In the genomic region with DNA sequence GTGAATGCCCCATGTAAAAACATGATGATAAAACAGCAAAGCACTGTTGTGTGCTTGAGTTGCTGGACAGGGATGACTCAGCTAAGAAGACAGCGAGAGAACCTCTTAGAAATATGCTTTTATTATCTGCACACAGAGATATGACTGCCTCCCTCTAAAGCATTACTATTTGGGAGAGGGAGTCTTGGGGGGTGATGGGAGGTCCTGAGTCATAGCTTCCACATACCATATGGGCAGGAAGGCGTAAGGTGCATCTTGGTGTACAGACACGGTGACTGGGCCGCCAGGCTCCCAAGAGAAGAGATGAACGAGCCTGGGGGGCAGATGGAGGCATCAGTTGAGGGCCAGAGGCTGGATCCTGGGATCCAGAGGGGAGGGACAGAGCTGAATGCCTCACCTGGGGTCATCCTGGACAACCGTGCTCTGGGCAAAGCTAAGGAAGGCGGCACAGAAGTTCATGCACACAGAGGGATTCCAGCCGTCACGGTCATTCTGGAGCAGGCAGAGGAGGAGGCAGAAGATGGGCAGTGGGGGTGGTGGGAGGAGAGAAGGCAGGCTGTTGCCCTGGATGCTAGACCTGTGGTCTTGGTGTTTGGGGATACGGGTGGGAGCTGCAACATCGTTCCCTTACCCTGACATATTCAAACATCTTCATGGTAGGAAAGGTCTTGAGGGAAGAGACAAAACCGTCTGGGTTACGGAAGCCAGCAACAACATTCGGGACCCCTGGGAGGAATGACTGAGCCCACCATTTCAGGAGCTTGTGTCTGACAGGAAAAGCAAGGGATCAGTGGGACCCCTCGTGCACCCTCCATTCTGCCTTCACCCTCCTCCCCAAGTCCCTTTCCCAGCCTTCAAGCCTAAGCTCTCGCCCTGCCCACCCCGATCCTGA, we compare ENCODE assay signal across 8 cellular contexts. TPM values are rescaled to one million over a fixed set of nuclear protein-coding genes. Genes with fewer than 3 reads are reported as not detected.
DNase-seq lines count a peak whose midpoint lies in the region; ATAC-seq and TF ChIP-seq lines count a peak whose summit lies in the region.

No MANE protein-coding gene starts in this region.

- H3K36me3 ChIP-seq in A673 (ENCODE audit: insufficient read depth, low read length, poor library complexity, severe bottlenecking) (peaks cover 37% of the 10 kb centered on the region), muscle layer of colon (ENCODE audit: insufficient read depth, low read length) (peaks cover 54% of the 10 kb centered on the region)

- H3K27ac ChIP-seq in A673 (ENCODE audit: low read depth, low read length, poor library complexity, severe bottlenecking) (peak overlapping the region; percentile 93), muscle layer of colon (ENCODE audit: low read depth, low read length) (peak overlapping the region; percentile 82)

- intact Hi-C loops in A673 (cut with micrococcal nuclease; ENCODE audit: unreplicated experiment): no loop called here

- H3K9me3 ChIP-seq in A673 (ENCODE audit: low read depth, low read length, poor library complexity, severe bottlenecking) (no peaks in the 10 kb centered on the region), muscle layer of colon (ENCODE audit: low read length) (no peaks in the 10 kb centered on the region)

- TF ChIP-seq CTCF in A673 (conservative IDR thresholded peaks at IDR 0.05; ENCODE audit: low read depth, low read length): no peak

- CTCF ChIA-PET in A673 (lab: Charles Lee): no interaction called here

- no peaks in the 10 kb centered on the region for H3K27me3 ChIP-seq in A673 (replicated peaks; ENCODE audit: insufficient read depth, low read depth, low read length, poor library complexity)
- no peaks in the 10 kb centered on the region for H3K27me3 ChIP-seq in muscle layer of colon (ENCODE audit: control insufficient read depth in 1 of 2, insufficient read depth in 2 of 2, low read length in 2 of 2)

- peak; percentile 15 for TF ChIP-seq POLR2A in GM19193 (IDR thresholded peaks at IDR 0.05; ENCODE audit: extremely low read depth, insufficient read depth, insufficient read length)

- POLR2A ChIA-PET in A673 (lab: Charles Lee; ENCODE audit: low non-redundant PET): interaction anchor here (0.6 kb wide), 1 partner anchor 330 kb away, joined by 3 read pairs; no protein-coding TSS in a partner anchor

- H3K4me3 ChIP-seq in A673 (ENCODE audit: low read depth, low read length, poor library complexity, severe bottlenecking) (peak overlapping the region; percentile 65), muscle layer of colon (ENCODE audit: low read depth in 1 of 2, low read length in 2 of 2) (no peak overlapping the region)

- ATAC-seq in GM21786 (IDR thresholded peaks at IDR 0.05; ENCODE audit: unreplicated experiment): no peak

- DNase-seq in A673 (ENCODE audit: low spot score) (no peak), amniotic epithelial cell (ENCODE audit: low read depth) (peak; percentile 93), COLO829 (ENCODE audit: low spot score) (no peak), cerebellar cortex (ENCODE audit: low spot score) (no peak), RPMI8226 (no peak)

- no TSS peak for BruUV-seq in A673 (replicated peaks; lab: Mats Ljungman, UMichigan)

- H3K4me1 ChIP-seq in A673 (ENCODE audit: insufficient read depth, low read length, poor library complexity, severe bottlenecking) (peaks cover 19% of the 10 kb centered on the region), muscle layer of colon (ENCODE audit: insufficient read depth, low read length) (peaks cover 25% of the 10 kb centered on the region)

- no peak overlapping the region for H3K9ac ChIP-seq in muscle layer of colon (ENCODE audit: low read length)

RNA-seq across cellular contexts. Expression of a gene that starts 2.0 kb away (rescaled TPM):
- 35.6 and 37.2 TPM in 2 replicates for total RNA-seq in A673 (2021)

RNA-seq across cellular contexts. Expression of a gene that starts 11.0 kb away (rescaled TPM):
- total RNA-seq in A673 (2021): 64.2 and 71.3 TPM in 2 replicates

RNA-seq across cellular contexts. Expression of a gene that starts 11.2 kb away (rescaled TPM):
- total RNA-seq in A673 (2021): 94.3 and 96.8 TPM in 2 replicates

RNA-seq across cellular contexts. Expression of a gene that starts 11.9 kb away (rescaled TPM):
- total RNA-seq in A673 (2021): 4.6 TPM in 2 replicates

RNA-seq across cellular contexts. Expression of a gene that starts 24.1 kb away (rescaled TPM):
- total RNA-seq in A673 (2021): 0.32 TPM in 1 of 2 replicates, not detected in the other
